In genomic region chr10:18140149-18140956, GRCh38 we compare ENCODE assay signal across 1 cellular context.
TF ChIP-seq lines count a peak whose summit lies in the region.

Gene CACNB2 (plus strand): TSS chr10:18140424.

TF ChIP-seq in HEK293, 187 proteins besides CTCF, POLR2A, EP300 and RAD21 (continued from another document):
- TF ChIP-seq ZNF335 (tag by site-specific recombination; conservative IDR thresholded peaks at IDR 0.05), result peak; percentile 61; the same call in 1 of the 2 replicates
- TF ChIP-seq ZNF19 (tag by site-specific recombination; IDR thresholded peaks at IDR 0.05; ENCODE audit: low read depth), result no peak
- TF ChIP-seq TSHZ1 (tag by site-specific recombination; IDR thresholded peaks at IDR 0.05; ENCODE audit: borderline replicate concordance), result no peak
- no peak for TF ChIP-seq KLF17 (tag by site-specific recombination; IDR thresholded peaks at IDR 0.05)
- TF ChIP-seq, protein P1, sequence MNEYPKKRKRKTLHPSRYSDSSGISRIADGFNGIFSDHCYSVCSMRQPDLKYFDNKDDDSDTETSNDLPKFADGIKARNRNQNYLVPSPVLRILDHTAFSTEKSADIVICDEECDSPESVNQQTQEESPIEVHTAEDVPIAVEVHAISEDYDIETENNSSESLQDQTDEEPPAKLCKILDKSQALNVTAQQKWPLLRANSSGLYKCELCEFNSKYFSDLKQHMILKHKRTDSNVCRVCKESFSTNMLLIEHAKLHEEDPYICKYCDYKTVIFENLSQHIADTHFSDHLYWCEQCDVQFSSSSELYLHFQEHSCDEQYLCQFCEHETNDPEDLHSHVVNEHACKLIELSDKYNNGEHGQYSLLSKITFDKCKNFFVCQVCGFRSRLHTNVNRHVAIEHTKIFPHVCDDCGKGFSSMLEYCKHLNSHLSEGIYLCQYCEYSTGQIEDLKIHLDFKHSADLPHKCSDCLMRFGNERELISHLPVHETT (tag by site-specific recombination; IDR thresholded peaks at IDR 0.05), result no peak
- no peak for TF ChIP-seq ZNF843 (tag by site-specific recombination; IDR thresholded peaks at IDR 0.05)
